8 cellular contexts compared by ENCODE assay signal in genomic region chr19:13132471-13133166, GRCh38. TPM values are rescaled to one million over a fixed set of nuclear protein-coding genes. Genes with fewer than 3 reads are reported as not detected.
A peak's percentile ranks its signal among the peaks of the same experiment; 100 is the strongest.
DNase-seq lines count a peak whose midpoint lies in the region; TF ChIP-seq lines count a peak whose summit lies in the region.

No MANE protein-coding gene starts in this region.

- POLR2A ChIA-PET in GM10248 (lab: Yijun Ruan, JAX), result interaction anchor here (0.5 to 0.6 kb wide), 2 partner anchors 32 to 191 kb away, joined by 7 to 10 read pairs; no protein-coding TSS in a partner anchor

- CTCF ChIA-PET in GM10248 (lab: Yijun Ruan, JAX), result interaction anchor here (1.1 to 2.7 kb wide), 4 partner anchors 12 to 167 kb away, joined by 3 to 10 read pairs (median 8); partner anchors contain the start of gene NACC1

- H3K4me3 ChIP-seq in dorsolateral prefrontal cortex, result peak overlapping the region in 2 of 59 donors; percentile 12

- TF ChIP-seq CTCF in dorsolateral prefrontal cortex (IDR thresholded peaks at IDR 0.05 in 54 of 56, conservative IDR thresholded peaks at IDR 0.05 in 2 of 56; ENCODE audit: low read depth in 1 of 56, partially characterized antibody in 56 of 56), result no peak
- no peak for TF ChIP-seq CTCF in GM10248 (IDR thresholded peaks at IDR 0.05; ENCODE audit: control extremely low read depth, extremely low read depth, low read depth, missing control alignments)

- H3K27ac ChIP-seq in dorsolateral prefrontal cortex, result peak overlapping the region in 57 of 59 donors; percentile 24 to 92 (median 80)

- DNase-seq in HUDEP-2 (lab: John Stamatoyannopoulos, UW; ENCODE audit: unreplicated experiment in 76 of 76) (peak in 62 of 76 experiments; percentile 15 to 86 (median 51)), dorsolateral prefrontal cortex (no peak), GDM1 (lab: John Stamatoyannopoulos, UW) (no peak), GM10248 (ENCODE audit: extremely low spot score) (no peak), NCI-H2171 (lab: John Stamatoyannopoulos, UW) (no peak), SIG-M5 treated with dmso at 0.1 percent for 504 hours (lab: John Stamatoyannopoulos, UW; ENCODE audit: unreplicated experiment) (no peak)
- peak; percentile 54 to 62 for DNase-seq in activated CD4-positive, alpha-beta T cell treated with anti-CD3 and anti-CD28 coated beads, Interleukin-2, amount 50 U/mL, for 4 hours
- peak; percentile 45 to 59 for DNase-seq in stimulated activated CD4-positive, alpha-beta T cell treated with anti-CD3 and anti-CD28 coated beads, Interleukin-2, amount 100 ng/mL, for 48 hours

- H3K27me3 ChIP-seq in dorsolateral prefrontal cortex, result no peaks in the 10 kb centered on the region

- intact Hi-C loops in dorsolateral prefrontal cortex (cut with DNase I), result no loop called here

RNA-seq across cellular contexts. Expression of gene NACC1, which starts 14.6 kb away (rescaled TPM):
- 100 to 1,000 TPM in 5 of 120 experiments, 10 to 100 TPM in 115; 54.8 to 122 (median 79.3) TPM for total RNA-seq in dorsolateral prefrontal cortex

RNA-seq across cellular contexts. Expression of gene TRMT1, which starts 16.1 kb away (rescaled TPM):
- total RNA-seq in dorsolateral prefrontal cortex, result 10 to 100 TPM; 30.6 to 70.9 (median 40.8) TPM

RNA-seq across cellular contexts. Expression of gene STX10, which starts 17.6 kb away (rescaled TPM):
- total RNA-seq in dorsolateral prefrontal cortex, result 10 to 100 TPM; 21.7 to 50.2 (median 33.8) TPM

RNA-seq across cellular contexts. Expression of gene IER2, which starts 17.6 kb away (rescaled TPM):
- total RNA-seq in dorsolateral prefrontal cortex, result 10 to 100 TPM; 15.7 to 43.8 (median 25.6) TPM

RNA-seq across cellular contexts. Expression of gene LYL1, which starts 30.0 kb away (rescaled TPM):
- 10 to 100 TPM in 2 of 120 experiments, 1 to 10 TPM in 118; 1.0 to 11.8 (median 4.5) TPM for total RNA-seq in dorsolateral prefrontal cortex

Comparison
In these comparisons a context has a peak if more than half of its experiments do, and no peak if none do; other contexts are left out.
1. DNase-seq: peak in HUDEP-2 (62 of 76), activated CD4-positive, alpha-beta T cell treated with anti-CD3 and anti-CD28 coated beads, Interleukin-2, amount 50 U/mL, for 4 hours (2 of 2) and stimulated activated CD4-positive, alpha-beta T cell treated with anti-CD3 and anti-CD28 coated beads, Interleukin-2, amount 100 ng/mL, for 48 hours (2 of 2); none in dorsolateral prefrontal cortex (0 of 10), GDM1 (single experiment), GM10248 (single experiment), NCI-H2171 (single experiment) and SIG-M5 treated with dmso at 0.1 percent for 504 hours (single experiment).